ENCODE assay signal across 8 cellular contexts in genomic region chr6:5214570-5215052, GRCh38. TPM values are rescaled to one million over a fixed set of nuclear protein-coding genes. Genes with fewer than 3 reads are reported as not detected.
DNase-seq lines count a peak whose midpoint lies in the region; ATAC-seq and TF ChIP-seq lines count a peak whose summit lies in the region.

No MANE protein-coding gene starts in this region.

- peak; percentile 12 for DNase-seq in activated naive CD4-positive, alpha-beta T cell treated with Interleukin-2 at 50 U/mL for 16 hours
- no peak for DNase-seq in activated naive CD4-positive, alpha-beta T cell treated with anti-CD3 and anti-CD28 coated beads, Interleukin-2, amount 10 ng/mL, durations not matched to agents 7 days and 5 days
- DNase-seq in SJCRH30: peak; percentile 29 to 49
- DNase-seq in epithelial cell of esophagus (ENCODE audit: low read depth): peak; percentile 73
- DNase-seq in nucleus accumbens (lab: John Stamatoyannopoulos, UW): peak in 33 of 56 donors; percentile 3 to 77 (median 26)
- no peak for DNase-seq in effector memory CD4-positive, alpha-beta T cell

- no peaks in the 10 kb centered on the region for H3K4me1 ChIP-seq in SJCRH30
- no peaks in the 10 kb centered on the region for H3K4me1 ChIP-seq in effector memory CD4-positive, alpha-beta T cell (ENCODE audit: control insufficient read depth, insufficient read depth, low read length, poor library complexity, severe bottlenecking)

- no peak overlapping the region for H3K4me3 Mint-ChIP-seq in activated naive CD4-positive, alpha-beta T cell treated with anti-CD3 and anti-CD28 coated beads, Interleukin-2, amount 10 ng/mL, durations not matched to agents 7 days and 5 days

- H3K36me3 ChIP-seq in SJCRH30: peaks cover 5% of the 10 kb centered on the region; the same call in 1 of the 2 replicates
- H3K36me3 ChIP-seq in effector memory CD4-positive, alpha-beta T cell (ENCODE audit: control insufficient read depth, insufficient read depth, low read length): peaks cover 7% of the 10 kb centered on the region

- no peaks in the 10 kb centered on the region for H3K9me3 Mint-ChIP-seq in activated naive CD4-positive, alpha-beta T cell treated with anti-CD3 and anti-CD28 coated beads, Interleukin-2, amount 10 ng/mL, durations not matched to agents 7 days and 5 days

- no peaks in the 10 kb centered on the region for H3K27me3 ChIP-seq in SJCRH30
- no peaks in the 10 kb centered on the region for H3K27me3 ChIP-seq in effector memory CD4-positive, alpha-beta T cell (replicated peaks; ENCODE audit: control insufficient read depth, insufficient read depth, low read length, poor library complexity, severe bottlenecking)

- no peaks in the 10 kb centered on the region for H3K27me3 Mint-ChIP-seq in activated naive CD4-positive, alpha-beta T cell treated with anti-CD3 and anti-CD28 coated beads, Interleukin-2, amount 10 ng/mL, durations not matched to agents 7 days and 5 days

- H3K27ac Mint-ChIP-seq in activated naive CD4-positive, alpha-beta T cell treated with anti-CD3 and anti-CD28 coated beads, Interleukin-2, amount 10 ng/mL, durations not matched to agents 7 days and 5 days: no peak overlapping the region

- CTCF ChIA-PET in activated naive CD4-positive, alpha-beta T cell treated with anti-CD3 and anti-CD28 coated beads, Interleukin-2, amount 10 ng/mL, durations not matched to agents 7 days and 5 days (lab: Charles Lee): interaction anchor here (0.7 to 3.9 kb wide), 10 partner anchors 8 to 165 kb away, joined by 3 to 23 read pairs (median 4); no protein-coding TSS in a partner anchor

- H3K4me1 Mint-ChIP-seq in activated naive CD4-positive, alpha-beta T cell treated with anti-CD3 and anti-CD28 coated beads, Interleukin-2, amount 10 ng/mL, durations not matched to agents 7 days and 5 days: peaks cover 11% of the 10 kb centered on the region

- ATAC-seq in HG03378 (IDR thresholded peaks at IDR 0.05; ENCODE audit: unreplicated experiment) (no peak), GM19467 (IDR thresholded peaks at IDR 0.05; ENCODE audit: unreplicated experiment) (no peak)

- H3K9me3 ChIP-seq in SJCRH30 (replicated peaks): no peaks in the 10 kb centered on the region
- H3K9me3 ChIP-seq in effector memory CD4-positive, alpha-beta T cell (ENCODE audit: control insufficient read depth, low read length): no peaks in the 10 kb centered on the region

- no peak overlapping the region for H3K4me3 ChIP-seq in SJCRH30
- no peak overlapping the region for H3K4me3 ChIP-seq in epithelial cell of esophagus (ENCODE audit: low read length)
- no peak overlapping the region for H3K4me3 ChIP-seq in effector memory CD4-positive, alpha-beta T cell (ENCODE audit: insufficient read depth, low read depth, low read length, poor library complexity, severe bottlenecking)

- no peak overlapping the region for H3K27ac ChIP-seq in SJCRH30
- no peak overlapping the region for H3K27ac ChIP-seq in effector memory CD4-positive, alpha-beta T cell (ENCODE audit: insufficient read depth, low read length, poor library complexity, severe bottlenecking)

- peaks cover 2% of the 10 kb centered on the region for H3K36me3 Mint-ChIP-seq in activated naive CD4-positive, alpha-beta T cell treated with anti-CD3 and anti-CD28 coated beads, Interleukin-2, amount 10 ng/mL, durations not matched to agents 7 days and 5 days

- peak; percentile 89 for TF ChIP-seq CTCF in epithelial cell of esophagus (IDR thresholded peaks at IDR 0.05; ENCODE audit: insufficient read depth, low read depth, low read length, missing control alignments)

RNA-seq across cellular contexts. Expression of gene LYRM4, which starts 46.1 kb away (rescaled TPM):
- 36.5 and 37.3 TPM in 2 replicates for total RNA-seq in SJCRH30 (2014; rRNA removed; shearing (Covaris generic))

RNA-seq across cellular contexts. Expression of gene FARS2, which starts 46.7 kb away (rescaled TPM):
- 10.5 and 12.9 TPM in 2 replicates for total RNA-seq in SJCRH30 (2014; rRNA removed; shearing (Covaris generic))

Comparison
In these comparisons a context has a peak if more than half of its experiments do, and no peak if none do; other contexts are left out.
1. DNase-seq: peak in activated naive CD4-positive, alpha-beta T cell treated with Interleukin-2 at 50 U/mL for 16 hours (single experiment), SJCRH30 (2 of 2), epithelial cell of esophagus (single experiment) and nucleus accumbens (33 of 56); none in activated naive CD4-positive, alpha-beta T cell treated with anti-CD3 and anti-CD28 coated beads, Interleukin-2, amount 10 ng/mL, durations not matched to agents 7 days and 5 days (single experiment) and effector memory CD4-positive, alpha-beta T cell (0 of 3).